In the genomic region with DNA sequence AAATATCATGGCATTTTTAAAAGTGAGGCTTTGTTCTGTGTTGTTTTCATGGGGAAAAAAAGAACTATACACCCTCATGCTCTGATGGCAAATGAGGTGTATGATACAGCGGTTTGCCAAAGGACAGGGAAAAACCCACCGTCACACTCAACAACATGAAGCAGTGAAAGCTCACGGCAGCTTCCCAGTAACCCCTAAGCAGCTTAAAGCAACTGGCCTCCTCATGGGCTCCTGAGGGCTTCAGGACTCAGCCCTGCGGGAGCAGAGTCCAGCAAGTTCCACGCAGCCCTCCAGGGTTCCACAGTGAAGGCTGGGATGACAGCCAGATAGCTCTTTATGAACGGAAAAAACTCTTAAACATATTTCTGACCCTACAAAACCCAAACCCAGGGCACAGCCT, we compare ENCODE assay signal across 23 cellular contexts. TPM values are rescaled to one million over a fixed set of nuclear protein-coding genes. Genes with fewer than 3 reads are reported as not detected.
DNase-seq lines count a peak whose midpoint lies in the region; FAIRE-seq and TF ChIP-seq lines count a peak whose summit lies in the region.
"Had no signal": no experiment of that assay in that cellular context is flagged by ENCODE, and none has a peak within 500 bp of the region (broad histone marks: within the 10 kb centered on the region; RNA-seq: fewer than 3 reads in every experiment).

No MANE protein-coding gene starts in this region.

- no peak overlapping the region for H3K27ac ChIP-seq in WERI-Rb-1
- no peak overlapping the region for H3K27ac ChIP-seq in spleen
- H3K27ac ChIP-seq: A549 had no signal

- H3K36me3 ChIP-seq in WERI-Rb-1 (peaks cover 9% of the 10 kb centered on the region), spleen (peaks cover 6 to 76% (median 36%) of the 10 kb centered on the region in 6 donors)

- peak; percentile 90 for FAIRE-seq in D721Med (lab: Jason Lieb, UNC)
- FAIRE-seq: A549, GM12892 had no signal

- no peak for TF ChIP-seq POLR2A in spleen (IDR thresholded peaks at IDR 0.05)

- H3K4me1 ChIP-seq in spleen, result peaks cover 0 to 10% (median 0%) of the 10 kb centered on the region in 6 donors
- H3K4me1 ChIP-seq: A549, Caco-2 had no signal

- DNase-seq in D721Med (ENCODE audit: insufficient read length, low spot score) (peak; percentile 79), WERI-Rb-1 (peak; percentile 66), mesenteric fat pad (ENCODE audit: low spot score) (peak; percentile 37), posterior vena cava (ENCODE audit: low spot score) (peak; percentile 29), spleen (no peak), DMS 273 treated with DMSO at 0.1 percent for 48 hours (lab: John Stamatoyannopoulos, UW) (no peak), NOMO-1 treated with DMSO at 0.1 percent for 48 hours (lab: John Stamatoyannopoulos, UW; ENCODE audit: unreplicated experiment) (no peak)
- DNase-seq: 8988T; ACHN; AML-193; C1 segment of cervical spinal cord; Caco-2; CD8-positive, alpha-beta T cell; DMS53; DMS79 treated with DMSO at 0.1 percent for 48 hours; GF-D8; GOT3; H9 had no signal

- 90 to 93% (median 91%) methylated on average over 6 of the region's 6 CpGs for WGBS in spleen, 5 donors

- intact Hi-C loops in posterior vena cava (cut with DNase I) (loop anchor here in 1 of 2 donors (2.0 kb wide), 1 partner anchor 61 kb away; no protein-coding TSS in a partner anchor), spleen (cut with DNase I; ENCODE audit: low total_unique reads) (no loop called here)

- TF ChIP-seq CTCF in D721Med (IDR thresholded peaks at IDR 0.05; ENCODE audit: insufficient read depth, missing control alignments) (no peak), WERI-Rb-1 (IDR thresholded peaks at IDR 0.05; ENCODE audit: low read depth, low read length) (no peak), spleen (IDR thresholded peaks at IDR 0.05 in 8 of 11, conservative IDR thresholded peaks at IDR 0.05 in 3 of 11) (no peak)

- H3K4me3 ChIP-seq in WERI-Rb-1 (ENCODE audit: low read depth, low read length), result no peak overlapping the region
- H3K4me3 ChIP-seq in spleen, result no peak overlapping the region
- H3K4me3 ChIP-seq: A549 had no signal

- no peaks in the 10 kb centered on the region for H3K9me3 ChIP-seq in WERI-Rb-1 (ENCODE audit: severe bottlenecking)
- no peaks in the 10 kb centered on the region for H3K9me3 ChIP-seq in spleen
- H3K9me3 ChIP-seq: A549, Caco-2 had no signal

- H3K27me3 ChIP-seq in WERI-Rb-1 (ENCODE audit: insufficient read depth, low read depth, severe bottlenecking) (peaks cover 33% of the 10 kb centered on the region), spleen (replicated peaks in 1 of 7) (peaks cover 0 to 28% (median 23%) of the 10 kb centered on the region in 7 donors)

RNA-seq across cellular contexts. Expression of a gene that starts 12.9 kb away (rescaled TPM):
- not detected for total RNA-seq in mesenteric fat pad
- not detected for total RNA-seq in posterior vena cava
- total RNA-seq in spleen, result not detected
- polyA plus RNA-seq in spleen, result not detected
- total RNA-seq: Caco-2; CD8-positive, alpha-beta T cell; Daoy; G401; H9 had no signal
- polyA plus RNA-seq: A549, BJ had no signal

Comparison
In these comparisons a context has a peak if more than half of its experiments do, and no peak if none do; other contexts are left out.
1. DNase-seq: peak in D721Med (single experiment), WERI-Rb-1 (single experiment), mesenteric fat pad (single experiment) and posterior vena cava (single experiment); none in spleen (single experiment), DMS 273 treated with DMSO at 0.1 percent for 48 hours (single experiment) and NOMO-1 treated with DMSO at 0.1 percent for 48 hours (single experiment).